ENCODE assay signal across 8 cellular contexts in genomic region chr3:69120879-69121464, GRCh38. TPM values are rescaled to one million over a fixed set of nuclear protein-coding genes. Genes with fewer than 3 reads are reported as not detected.
DNase-seq lines count a peak whose midpoint lies in the region; ATAC-seq and TF ChIP-seq lines count a peak whose summit lies in the region.

No MANE protein-coding gene starts in this region.

- H3K4me1 Mint-ChIP-seq in activated T-cell treated with anti-CD3 and anti-CD28 coated beads, Interleukin-2, amount 50 U/mL, for 4 hours (ENCODE audit: low read depth), result peaks cover 3% of the 10 kb centered on the region

- no peaks in the 10 kb centered on the region for H3K27me3 ChIP-seq in PC-3 (ENCODE audit: low read length)
- no peaks in the 10 kb centered on the region for H3K27me3 ChIP-seq in thyroid gland

- H3K4me3 ChIP-seq in PC-3 (ENCODE audit: low read length), result no peak overlapping the region
- H3K4me3 ChIP-seq in fibroblast of the aortic adventitia (ENCODE audit: low read depth, low read length), result no peak overlapping the region
- no peak overlapping the region for H3K4me3 ChIP-seq in thyroid gland (replicated peaks in 1 of 3)

- CTCF ChIA-PET in PC-3 (lab: Charles Lee), result interaction anchor here (0.6 to 1.0 kb wide), 2 partner anchors 35 to 40 kb away, joined by 3 read pairs; no protein-coding TSS in a partner anchor

- no TSS peak for BruUV-seq in PC-3 (replicated peaks; lab: Mats Ljungman, UMichigan)

- H3K9ac ChIP-seq in PC-3 (ENCODE audit: low read length), result no peak overlapping the region

- TF ChIP-seq CTCF in PC-3 (conservative IDR thresholded peaks at IDR 0.05; ENCODE audit: low read depth, low read length), result peak; percentile 73
- peak; percentile 97 for TF ChIP-seq CTCF in fibroblast of the aortic adventitia (IDR thresholded peaks at IDR 0.05; ENCODE audit: insufficient read depth, low read length)
- TF ChIP-seq CTCF in omental fat pad (IDR thresholded peaks at IDR 0.05), result peak in 1 of 3 donors; percentile 23
- peak; percentile 71 to 92 (median 80) for TF ChIP-seq CTCF in thyroid gland (IDR thresholded peaks at IDR 0.05)

- no peak overlapping the region for H3K4me2 ChIP-seq in PC-3 (ENCODE audit: low read length)

- no peaks in the 10 kb centered on the region for H4K20me1 ChIP-seq in PC-3 (ENCODE audit: low read length)

- H3K36me3 Mint-ChIP-seq in activated T-cell treated with anti-CD3 and anti-CD28 coated beads, Interleukin-2, amount 50 U/mL, for 4 hours (ENCODE audit: insufficient read depth), result no peaks in the 10 kb centered on the region

- H3K4me3 Mint-ChIP-seq in activated T-cell treated with anti-CD3 and anti-CD28 coated beads, Interleukin-2, amount 50 U/mL, for 4 hours, result no peak overlapping the region

- POLR2A ChIA-PET in PC-3 (lab: Charles Lee; ENCODE audit: unreplicated experiment), result interaction anchor here (0.6 kb wide), 1 partner anchor 79 kb away, joined by 13 read pairs; no protein-coding TSS in a partner anchor

- H3K9me3 Mint-ChIP-seq in activated T-cell treated with anti-CD3 and anti-CD28 coated beads, Interleukin-2, amount 50 U/mL, for 4 hours, result no peaks in the 10 kb centered on the region

- intact Hi-C loops in PC-3 (cut with micrococcal nuclease) (loop anchor here (1.0 to 5.0 kb wide), 3 partner anchors 34 to 306 kb away; no protein-coding TSS in a partner anchor), thyroid gland (cut with DNase I) (no loop called here)

- H3K9me2 ChIP-seq in PC-3 (replicated peaks; ENCODE audit: low read length), result no peaks in the 10 kb centered on the region

- H3K9me3 ChIP-seq in PC-3 (ENCODE audit: low read length), result no peaks in the 10 kb centered on the region
- H3K9me3 ChIP-seq in thyroid gland, result no peaks in the 10 kb centered on the region

- H3K4me1 ChIP-seq in PC-3 (ENCODE audit: insufficient read depth, low read length) (peaks cover 11% of the 10 kb centered on the region), thyroid gland (peaks cover 7 to 12% of the 10 kb centered on the region in 2 donors)

- DNase-seq in COLO668 (lab: John Stamatoyannopoulos, UW; ENCODE audit: unreplicated experiment), result peak; percentile 50
- DNase-seq in HT-29 (ENCODE audit: low spot score), result peak; percentile 86
- DNase-seq in PC-3, result peak; percentile 77
- peak; percentile 83 for DNase-seq in activated T-cell treated with anti-CD3 and anti-CD28 coated beads, Interleukin-2, amount 50 U/mL, for 4 hours
- DNase-seq in fibroblast of the aortic adventitia (ENCODE audit: low read depth), result peak; percentile 82
- DNase-seq in omental fat pad (ENCODE audit: low spot score), result peak; percentile 71
- DNase-seq in thyroid gland, result peak; percentile 72 to 78

- no peak for TF ChIP-seq POLR2A in thyroid gland (IDR thresholded peaks at IDR 0.05)

- H3K36me3 ChIP-seq in PC-3 (ENCODE audit: low read depth, low read length) (no peaks in the 10 kb centered on the region), thyroid gland (no peaks in the 10 kb centered on the region)

- H3K79me2 ChIP-seq in PC-3 (ENCODE audit: low read length), result no peaks in the 10 kb centered on the region

- 0% methylated on average over 1 of the region's 1 CpG for WGBS in thyroid gland, 2 donors

- no peaks in the 10 kb centered on the region for H3F3A ChIP-seq in PC-3 (ENCODE audit: low read length, unreplicated experiment)

- no peaks in the 10 kb centered on the region for H3K27me3 Mint-ChIP-seq in activated T-cell treated with anti-CD3 and anti-CD28 coated beads, Interleukin-2, amount 50 U/mL, for 4 hours (ENCODE audit: low read depth)

- no peak overlapping the region for H3K27ac ChIP-seq in PC-3 (ENCODE audit: low read length)
- no peak overlapping the region for H3K27ac ChIP-seq in thyroid gland

- ATAC-seq in GM19452 (IDR thresholded peaks at IDR 0.05; ENCODE audit: unreplicated experiment), result peak; percentile 85
- ATAC-seq in PC-3, result peak; percentile 79
- peak; percentile 73 to 84 for ATAC-seq in activated T-cell treated with anti-CD3 and anti-CD28 coated beads, Interleukin-2, amount 50 U/mL, for 4 hours
- no peak for ATAC-seq in omental fat pad (ENCODE audit: low FRiP score)

- H2AFZ ChIP-seq in PC-3 (ENCODE audit: low read length), result 0 out of 2 replicates have a peak overlapping the region, but pooled peaks have one; percentile 28

RNA-seq across cellular contexts. Expression of gene LMOD3, which starts 1.4 kb away (rescaled TPM):
- 0.10 and 0.15 TPM in 2 replicates for total RNA-seq in HT-29 (2014; rRNA removed; shearing (Covaris generic))
- not detected in 2 replicates for total RNA-seq in PC-3 (2014; rRNA removed)
- not detected for total RNA-seq in activated T-cell treated with anti-CD3 and anti-CD28 coated beads, Interleukin-2, amount 50 U/mL, for 4 hours
- not detected in 2 replicates for total RNA-seq in fibroblast of the aortic adventitia (ENCODE audit: low replicate concordance)
- not detected for total RNA-seq in omental fat pad
- under 1 TPM in 1 of 4 donors, not detected in 3; 0.21 TPM for total RNA-seq in thyroid gland

RNA-seq across cellular contexts. Expression of gene ARL6IP5, which starts 36.2 kb away (rescaled TPM):
- total RNA-seq in HT-29 (2014; rRNA removed; shearing (Covaris generic)), result 29.9 and 46.3 TPM in 2 replicates
- total RNA-seq in PC-3 (2014; rRNA removed) (18.8 and 25.4 TPM in 2 replicates), fibroblast of the aortic adventitia (ENCODE audit: low replicate concordance) (108 and 177 TPM in 2 replicates), omental fat pad (100 to 1,000 TPM; 113 to 215 (median 199) TPM), thyroid gland (100 to 1,000 TPM in 2 of 4 donors, 10 to 100 TPM in 2; 65.2 to 146 (median 98.2) TPM)
- 10 to 100 TPM; 50.1 to 58.6 (median 58.5) TPM for total RNA-seq in activated T-cell treated with anti-CD3 and anti-CD28 coated beads, Interleukin-2, amount 50 U/mL, for 4 hours

RNA-seq across cellular contexts. Expression of gene UBA3, which starts 40.8 kb away (rescaled TPM):
- total RNA-seq in HT-29 (2014; rRNA removed; shearing (Covaris generic)), result 30.5 and 34.4 TPM in 2 replicates
- total RNA-seq in PC-3 (2014; rRNA removed) (27.5 and 40.2 TPM in 2 replicates), fibroblast of the aortic adventitia (ENCODE audit: low replicate concordance) (46.4 and 76.9 TPM in 2 replicates), omental fat pad (10 to 100 TPM; 39.1 to 78.8 (median 42.6) TPM), thyroid gland (10 to 100 TPM; 57.4 to 77.9 (median 64.3) TPM)
- total RNA-seq in activated T-cell treated with anti-CD3 and anti-CD28 coated beads, Interleukin-2, amount 50 U/mL, for 4 hours, result 10 to 100 TPM; 59.3 to 62.6 (median 61.6) TPM
